25 cellular contexts compared by ENCODE assay signal in genomic region chr1:189929501-189930099, GRCh38.
A peak's percentile ranks its signal among the peaks of the same experiment; 100 is the strongest.
DNase-seq lines count a peak whose midpoint lies in the region; ATAC-seq, FAIRE-seq and TF ChIP-seq lines count a peak whose summit lies in the region.
"Had no signal": no experiment of that assay in that cellular context is flagged by ENCODE, and none has a peak within 500 bp of the region (broad histone marks: within the 10 kb centered on the region; RNA-seq: fewer than 3 reads in every experiment).

No MANE protein-coding gene starts in this region.

- no peak overlapping the region for H4K5ac ChIP-seq in H1 (ENCODE audit: insufficient read length, low read depth, low read length)

- CTCF ChIA-PET in H1 (lab: Charles Lee; ENCODE audit: partially characterized antibody) = no interaction called here
- CTCF ChIA-PET in activated CD8-positive, alpha-beta T cell treated with anti-CD3 and anti-CD28 coated beads for 36 hours (lab: Charles Lee) = no interaction called here

- no peak overlapping the region for H2BK120ac ChIP-seq in H1 (replicated peaks; ENCODE audit: low read depth, low read length)

- H3K56ac ChIP-seq in H1 (replicated peaks; ENCODE audit: insufficient read length, low read depth, low read length) = no peak overlapping the region

- no peaks in the 10 kb centered on the region for H3K27me3 ChIP-seq in H1 (replicated peaks in 1 of 4; ENCODE audit: control insufficient read depth in 3 of 4, extremely low read depth in 1 of 4, insufficient read depth in 3 of 4, low read length in 3 of 4)
- H3K27me3 ChIP-seq: Peyer's patch, SJSA1 had no signal

- TF ChIP-seq POLR2A in H1 (IDR thresholded peaks at IDR 0.05; ENCODE audit: control extremely low read depth in 1 of 2, low read depth in 2 of 2, low read length in 2 of 2) = no peak

- intact Hi-C loops in activated CD8-positive, alpha-beta T cell treated with anti-CD3 and anti-CD28 coated beads for 36 hours (cut with micrococcal nuclease) = no loop called here

- no peaks in the 10 kb centered on the region for H3K36me3 Mint-ChIP-seq in activated CD8-positive, alpha-beta T cell treated with anti-CD3 and anti-CD28 coated beads for 36 hours (ENCODE audit: low read depth)
- H3K36me3 Mint-ChIP-seq: CD8-positive, alpha-beta T cell had no signal

- H3K9me3 ChIP-seq in H1 (ENCODE audit: insufficient read depth in 2 of 2, low read depth in 1 of 2, low read length in 1 of 2) = no peaks in the 10 kb centered on the region; a peak in 1 of 4 replicates
- H3K9me3 ChIP-seq: Peyer's patch, SJSA1 had no signal

- FAIRE-seq in H1 (lab: Jason Lieb, UNC) = no peak

- H3K4me2 ChIP-seq in H1 (ENCODE audit: insufficient read depth in 1 of 2, low read depth in 2 of 2, low read length in 2 of 2) = no peak overlapping the region

- H2BK15ac ChIP-seq in H1 (ENCODE audit: low read length) = no peak overlapping the region

- no peak for TF ChIP-seq RAD21 in H1 (IDR thresholded peaks at IDR 0.05 in 1 of 2, conservative IDR thresholded peaks at IDR 0.05 in 1 of 2; ENCODE audit: low read depth in 2 of 2, low read length in 2 of 2)

- no peaks in the 10 kb centered on the region for H3K27me3 Mint-ChIP-seq in activated CD8-positive, alpha-beta T cell treated with anti-CD3 and anti-CD28 coated beads for 36 hours

- peak overlapping the region; percentile 19; the same call in 1 of the 2 replicates for H2AFZ ChIP-seq in H1 (ENCODE audit: low read length)

- DNase-seq in SIG-M5 treated with dmso at 0.1 percent for 504 hours (lab: John Stamatoyannopoulos, UW; ENCODE audit: unreplicated experiment) (peak; percentile 4), SIG-M5 (lab: John Stamatoyannopoulos, UW) (no peak), NCI-H526 treated with DMSO at 0.1 percent for 48 hours (lab: John Stamatoyannopoulos, UW) (peak; percentile 37), H1 (ENCODE audit: low read depth in 1 of 2, low spot score in 2 of 2) (no peak)
- no peak for DNase-seq in stimulated activated CD4-positive, alpha-beta T cell treated with anti-CD3 and anti-CD28 coated beads, Interleukin-12 subunit alpha, Interleukin-12 subunit beta, amount 100 ng/mL, for 4 hours
- no peak for DNase-seq in activated CD8-positive, alpha-beta T cell treated with anti-CD3 and anti-CD28 coated beads for 36 hours
- DNase-seq: 8988T; C1 segment of cervical spinal cord; CD8-positive, alpha-beta T cell; DMS153; GF-D8; H7; Kasumi-1; MM.1S; NCI-H1048; NCI-H1417 treated with DMSO at 0.1 percent for 48 hours; NCI-H1930; NCI-H2171 treated with DMSO at 0.1 percent for 48 hours; NCI-H774; NK-92 treated with Interleukin-12 subunit alpha and Interleukin-12 subunit beta, amount 100 ng/mL, for 24 hours; Peyer's patch; T-helper 1 cell had no signal

- no peaks in the 10 kb centered on the region for H4K20me1 ChIP-seq in H1 (replicated peaks in 1 of 2; ENCODE audit: control insufficient read depth in 1 of 2, insufficient read depth in 2 of 2, low read length in 2 of 2)

- H3K9me3 Mint-ChIP-seq in activated CD8-positive, alpha-beta T cell treated with anti-CD3 and anti-CD28 coated beads for 36 hours = peaks cover 15% of the 10 kb centered on the region

- H2BK5ac ChIP-seq in H1 (ENCODE audit: low read depth, low read length) = no peak overlapping the region

- no peaks in the 10 kb centered on the region for H3K36me3 ChIP-seq in H1 (ENCODE audit: control insufficient read depth in 2 of 4, insufficient read depth in 4 of 4, low read length in 3 of 4)
- H3K36me3 ChIP-seq: Peyer's patch, SJSA1 had no signal

- no peak overlapping the region for H2BK12ac ChIP-seq in H1 (ENCODE audit: low read depth, low read length)

- H3K4me3 Mint-ChIP-seq in activated CD8-positive, alpha-beta T cell treated with anti-CD3 and anti-CD28 coated beads for 36 hours = no peak overlapping the region
- H3K4me3 Mint-ChIP-seq: CD8-positive, alpha-beta T cell had no signal

- H4K91ac ChIP-seq in H1 (replicated peaks; ENCODE audit: insufficient read length, low read length) = no peak overlapping the region

- POLR2A ChIA-PET in H1 (lab: Charles Lee; ENCODE audit: partially characterized antibody) = no interaction called here
- POLR2A ChIA-PET in activated CD8-positive, alpha-beta T cell treated with anti-CD3 and anti-CD28 coated beads for 36 hours (lab: Charles Lee) = interaction anchor here (0.7 kb wide), 1 partner anchor 1067 kb away, joined by 4 read pairs; no protein-coding TSS in a partner anchor

- peaks cover 0 to 4% (median 1%) of the 10 kb centered on the region in 4 experiments; a peak in 3 of 7 replicates for H3K4me1 ChIP-seq in H1 (replicated peaks in 1 of 4; ENCODE audit: control insufficient read depth in 3 of 4, insufficient read depth in 4 of 4, low read length in 3 of 4)
- H3K4me1 ChIP-seq: Peyer's patch, SJSA1 had no signal

- H3K79me1 ChIP-seq in H1 (ENCODE audit: low read depth, low read length) = no peaks in the 10 kb centered on the region

- H3K18ac ChIP-seq in H1 (ENCODE audit: extremely low read depth, low read length) = no peak overlapping the region

- H3K4me3 ChIP-seq in H1 (ENCODE audit: extremely low read depth in 1 of 4, insufficient read depth in 2 of 4, low read depth in 3 of 4, low read length in 4 of 4) = no peak overlapping the region
- H3K4me3 ChIP-seq: Peyer's patch, SJSA1 had no signal

- no peak overlapping the region for H3K27ac ChIP-seq in H1 (ENCODE audit: low read depth, low read length)
- H3K27ac ChIP-seq: Peyer's patch, SJSA1 had no signal

- TF ChIP-seq CTCF in H1 (IDR thresholded peaks at IDR 0.05; ENCODE audit: control extremely low read depth in 1 of 3, insufficient read depth in 1 of 3, low read depth in 1 of 3, low read length in 3 of 3) = no peak
- no peak for TF ChIP-seq CTCF in activated CD8-positive, alpha-beta T cell treated with anti-CD3 and anti-CD28 coated beads for 36 hours (IDR thresholded peaks at IDR 0.05)

- H2BK20ac ChIP-seq in H1 (ENCODE audit: low read length) = no peak overlapping the region

- no peaks in the 10 kb centered on the region for H3K23me2 ChIP-seq in H1 (ENCODE audit: low read depth, low read length)

- H3K9ac ChIP-seq in H1 (replicated peaks in 1 of 4; ENCODE audit: extremely low read depth in 1 of 4, low read depth in 3 of 4, low read length in 3 of 4) = no peak overlapping the region

- H4K8ac ChIP-seq in H1 (ENCODE audit: extremely low read depth, insufficient read depth, low read length) = no peak overlapping the region; the same call in 1 of the 2 replicates

- ATAC-seq in HG02763 (IDR thresholded peaks at IDR 0.05; ENCODE audit: unreplicated experiment) (no peak), GM18517 (IDR thresholded peaks at IDR 0.05; ENCODE audit: unreplicated experiment) (no peak)
- no peak for ATAC-seq in activated CD8-positive, alpha-beta T cell treated with anti-CD3 and anti-CD28 coated beads for 36 hours
- ATAC-seq: CD8-positive, alpha-beta T cell had no signal

- H3K23ac ChIP-seq in H1 (ENCODE audit: insufficient read length) = no peak overlapping the region

- H3K14ac ChIP-seq in H1 (ENCODE audit: insufficient read length) = no peak overlapping the region

- no peak overlapping the region for H3K4ac ChIP-seq in H1 (replicated peaks; ENCODE audit: insufficient read length, low read depth, low read length)

- H3K27ac Mint-ChIP-seq in activated CD8-positive, alpha-beta T cell treated with anti-CD3 and anti-CD28 coated beads for 36 hours = no peak overlapping the region
- H3K27ac Mint-ChIP-seq: CD8-positive, alpha-beta T cell had no signal

- no peaks in the 10 kb centered on the region for H3K79me2 ChIP-seq in H1 (ENCODE audit: control insufficient read depth in 1 of 2, insufficient read depth in 2 of 2, low read length in 2 of 2)

- WGBS in H1 (ENCODE audit: extremely low coverage in 1 of 2, insufficient coverage in 1 of 2, insufficient read length in 1 of 2, insufficient replicate concordance in 2 of 2, low coverage in 1 of 2, low lambda C conversion rate in 2 of 2, missing lambda C conversion rate in 1 of 2), 2 experiments = 97% methylated on average over 6 of the region's 6 CpGs; no CpG with 5 or more reads in 1 of the 2 experiments

- no peaks in the 10 kb centered on the region for H3K4me1 Mint-ChIP-seq in activated CD8-positive, alpha-beta T cell treated with anti-CD3 and anti-CD28 coated beads for 36 hours (ENCODE audit: low read depth)

- no peak for TF ChIP-seq EP300 in H1 (IDR thresholded peaks at IDR 0.05; ENCODE audit: borderline replicate concordance in 1 of 2, low read depth in 2 of 2, low read length in 2 of 2)

- H2AK5ac ChIP-seq in H1 (ENCODE audit: low read depth, low read length) = no peak overlapping the region

TF ChIP-seq in H1, 55 proteins besides CTCF, POLR2A, EP300 and RAD21:
- TF ChIP-seq ATF3 (IDR thresholded peaks at IDR 0.05; ENCODE audit: insufficient read depth, low read depth, low read length) (no peak), SUZ12 (IDR thresholded peaks at IDR 0.05; ENCODE audit: low read length) (no peak), SP1 (IDR thresholded peaks at IDR 0.05; ENCODE audit: low read depth, low read length) (no peak), CEBPB (IDR thresholded peaks at IDR 0.05; ENCODE audit: low read depth, low read length) (no peak), KDM1A (IDR thresholded peaks at IDR 0.05; ENCODE audit: borderline replicate concordance, low read length) (no peak), EGR1 (IDR thresholded peaks at IDR 0.05; ENCODE audit: borderline replicate concordance, low read depth, low read length) (no peak), TAF7 (optimal IDR thresholded peaks at IDR 0.05; ENCODE audit: borderline replicate concordance, low read depth, low read length) (no peak), SP4 (IDR thresholded peaks at IDR 0.05; ENCODE audit: low read length) (no peak), CREB1 (IDR thresholded peaks at IDR 0.05) (no peak), CTBP2 (IDR thresholded peaks at IDR 0.05; ENCODE audit: borderline replicate concordance, insufficient read depth, insufficient read length, low read length) (no peak), E2F6 (IDR thresholded peaks at IDR 0.05) (no peak), BACH1 (IDR thresholded peaks at IDR 0.05; ENCODE audit: low read length) (no peak), RNF2 (IDR thresholded peaks at IDR 0.05; ENCODE audit: borderline replicate concordance, low read depth, low read length, missing control alignments, poor library complexity, severe bottlenecking) (no peak), HDAC2 (IDR thresholded peaks at IDR 0.05; ENCODE audit: borderline replicate concordance in 1 of 2, low read depth in 2 of 2, low read length in 2 of 2) (no peak)

Comparison
In these comparisons a context has a peak if more than half of its experiments do, and no peak if none do; other contexts are left out.
1. DNase-seq: peak in SIG-M5 treated with dmso at 0.1 percent for 504 hours (single experiment) and NCI-H526 treated with DMSO at 0.1 percent for 48 hours (single experiment); none in SIG-M5 (single experiment), H1 (0 of 2), stimulated activated CD4-positive, alpha-beta T cell treated with anti-CD3 and anti-CD28 coated beads, Interleukin-12 subunit alpha, Interleukin-12 subunit beta, amount 100 ng/mL, for 4 hours (single experiment) and activated CD8-positive, alpha-beta T cell treated with anti-CD3 and anti-CD28 coated beads for 36 hours (single experiment).